14 cellular contexts compared by ENCODE assay signal in the genomic region with DNA sequence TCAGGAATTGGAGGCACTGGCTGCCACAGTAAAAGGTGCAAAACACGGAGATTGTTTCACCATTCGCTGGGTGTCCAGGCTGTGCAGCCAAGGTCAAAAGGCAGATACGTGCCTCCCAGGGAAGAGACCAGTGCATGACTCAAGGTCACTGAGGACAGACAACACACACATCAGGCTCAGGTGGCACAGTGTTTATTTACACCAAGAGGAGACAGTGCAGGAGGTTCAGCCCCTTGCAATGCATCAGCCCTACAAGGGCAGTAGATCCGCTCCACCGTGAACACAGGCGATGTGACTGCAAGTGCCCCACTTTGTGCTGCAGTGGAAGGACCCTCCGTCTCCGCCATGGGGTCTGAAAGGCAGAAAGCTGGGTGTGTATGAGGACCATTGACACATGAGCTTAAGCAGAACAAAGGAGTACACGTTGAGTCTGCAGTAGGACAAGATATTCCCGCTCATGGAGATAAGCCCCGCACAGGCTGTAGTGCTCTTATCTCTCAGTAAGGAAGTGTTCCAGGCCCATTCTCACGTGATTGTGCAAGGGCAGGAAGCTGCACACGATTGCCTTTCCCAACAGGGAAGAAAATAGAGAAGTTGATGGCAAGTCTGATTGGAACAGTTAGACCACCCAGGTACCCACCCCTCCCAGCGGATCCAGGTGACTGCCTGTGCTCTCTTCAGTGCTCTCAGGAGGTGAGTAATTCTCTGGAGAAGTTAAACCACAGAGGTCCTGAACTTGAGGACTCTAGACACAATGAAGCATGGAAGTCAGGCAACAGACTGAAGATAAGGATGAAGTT. TPM values are rescaled to one million over a fixed set of nuclear protein-coding genes. Genes with fewer than 3 reads are reported as not detected.
A peak's percentile ranks its signal among the peaks of the same experiment; 100 is the strongest.
DNase-seq lines count a peak whose midpoint lies in the region; ATAC-seq and TF ChIP-seq lines count a peak whose summit lies in the region.
"Had no signal": no experiment of that assay in that cellular context is flagged by ENCODE, and none has a peak within 500 bp of the region (broad histone marks: within the 10 kb centered on the region; RNA-seq: fewer than 3 reads in every experiment).

No MANE protein-coding gene starts in this region.

- H3K36me3 ChIP-seq in RWPE2 (ENCODE audit: low read depth) (peaks cover 8% of the 10 kb centered on the region), gastrocnemius medialis (peaks cover 0 to 23% of the 10 kb centered on the region in 2 donors)

- H3K4me1 ChIP-seq in RWPE2 (ENCODE audit: insufficient read depth, poor library complexity, severe bottlenecking) = peaks cover 20% of the 10 kb centered on the region
- no peaks in the 10 kb centered on the region for H3K4me1 ChIP-seq in gastrocnemius medialis

- WGBS in lower leg skin, 2 donors = 83 to 84% methylated on average over 14 of the region's 14 CpGs

- ATAC-seq in RWPE2 (ENCODE audit: low read depth) (peak; percentile 55), Right ventricle myocardium superior (ENCODE audit: poor library complexity) (peak; percentile 80), gastrocnemius medialis (peak; percentile 39 to 46), HG03571 (IDR thresholded peaks at IDR 0.05; ENCODE audit: unreplicated experiment) (no peak), GM21619 (IDR thresholded peaks at IDR 0.05; ENCODE audit: unreplicated experiment) (no peak)
- ATAC-seq: natural killer cell had no signal

- H3K9me3 ChIP-seq in RWPE2 (ENCODE audit: severe bottlenecking) = no peaks in the 10 kb centered on the region
- H3K9me3 ChIP-seq in gastrocnemius medialis = no peaks in the 10 kb centered on the region

- intact Hi-C loops in Right ventricle myocardium superior (cut with DNase I) = loop anchor here (5.0 kb wide), 1 partner anchor 50 kb away; no protein-coding TSS in a partner anchor
- intact Hi-C loops in gastrocnemius medialis (cut with DNase I; ENCODE audit: low total_unique reads) = no loop called here
- intact Hi-C loops in lower leg skin (cut with DNase I; ENCODE audit: low total_unique reads) = no loop called here

- in situ Hi-C loops in gastrocnemius medialis (cut with MboI; ENCODE audit: low sequenced_read_pairs in 4 of 4) = no loop called here
- in situ Hi-C loops in GM13977 (cut with MboI; ENCODE audit: low pct_unique_long_range_greater_than_20kb, low sequenced_read_pairs, unreplicated experiment) = no loop called here

- peak; percentile 50 to 81 for DNase-seq in HL-60 (ENCODE audit: low read depth in 1 of 2, low spot score in 1 of 2)
- DNase-seq in RWPE2 (ENCODE audit: low spot score) = no peak
- DNase-seq in Right ventricle myocardium superior = no peak
- DNase-seq in gastrocnemius medialis = no peak
- no peak for DNase-seq in GM13977 (ENCODE audit: low spot score)
- DNase-seq in lower leg skin (ENCODE audit: low spot score in 2 of 2) = no peak
- DNase-seq: activated CD4-positive, CD25-positive, alpha-beta regulatory T cell treated with anti-CD3 and anti-CD28 coated beads, Interleukin-2, amount 50 U/mL, for 72 hours; DMS53; hypothalamus; natural killer cell; stimulated activated CD4-positive, alpha-beta T cell treated with anti-CD3 and anti-CD28 coated beads, Interleukin-15, amount 100 ng/mL, for 24 hours; stimulated activated naive CD4-positive, alpha-beta T cell had no signal

- TF ChIP-seq POLR2A in gastrocnemius medialis (IDR thresholded peaks at IDR 0.05) (no peak), lower leg skin (IDR thresholded peaks at IDR 0.05) (no peak)

- TF ChIP-seq CTCF in HL-60 (IDR thresholded peaks at IDR 0.05; ENCODE audit: insufficient read depth, low read length) (no peak), RWPE2 (IDR thresholded peaks at IDR 0.05; ENCODE audit: poor library complexity, severe bottlenecking) (no peak), gastrocnemius medialis (IDR thresholded peaks at IDR 0.05 in 4 of 5, conservative IDR thresholded peaks at IDR 0.05 in 1 of 5) (no peak), GM13977 (IDR thresholded peaks at IDR 0.05; ENCODE audit: extremely low read depth, insufficient read depth, missing control alignments) (no peak), lower leg skin (IDR thresholded peaks at IDR 0.05) (peak in 1 of 3 donors; percentile 45)

- H3K4me3 ChIP-seq in HL-60 (replicated peaks; ENCODE audit: insufficient read depth, low read length) (no peak overlapping the region), RWPE2 (ENCODE audit: severe bottlenecking) (no peak overlapping the region), gastrocnemius medialis (no peak overlapping the region), lower leg skin (ENCODE audit: low read depth, poor library complexity, severe bottlenecking) (no peak overlapping the region)

- H3K27ac ChIP-seq in HL-60 (replicated peaks) = peak overlapping the region; percentile 51
- H3K27ac ChIP-seq in RWPE2 (ENCODE audit: poor library complexity, severe bottlenecking) = peak overlapping the region; percentile 60
- no peak overlapping the region for H3K27ac ChIP-seq in gastrocnemius medialis

- no peaks in the 10 kb centered on the region for H3K27me3 ChIP-seq in HL-60 (ENCODE audit: insufficient read depth, poor library complexity, severe bottlenecking)
- no peaks in the 10 kb centered on the region for H3K27me3 ChIP-seq in RWPE2 (ENCODE audit: insufficient read depth, poor library complexity, severe bottlenecking)
- H3K27me3 ChIP-seq in gastrocnemius medialis = no peaks in the 10 kb centered on the region

RNA-seq across cellular contexts. Expression of gene QSOX1, which starts 37.5 kb away (rescaled TPM):
- total RNA-seq in Right ventricle myocardium superior (97.8 TPM), gastrocnemius medialis (100 to 1,000 TPM in 2 of 4 donors, 10 to 100 TPM in 2; 65.9 to 124 (median 93.7) TPM), lower leg skin (10 to 100 TPM; 77.7 to 90.3 (median 87.3) TPM)

Comparison
In these comparisons a context has a peak if more than half of its experiments do, and no peak if none do; other contexts are left out.
1. DNase-seq: peak in HL-60 (2 of 2); none in RWPE2 (single experiment), Right ventricle myocardium superior (single experiment), gastrocnemius medialis (0 of 2), GM13977 (single experiment) and lower leg skin (0 of 2).
2. H3K27ac ChIP-seq: peak in HL-60 (single experiment) and RWPE2 (single experiment); none in gastrocnemius medialis (0 of 4).
3. ATAC-seq: peak in RWPE2 (single experiment), Right ventricle myocardium superior (single experiment) and gastrocnemius medialis (2 of 2); none in HG03571 (single experiment) and GM21619 (single experiment).